ENCODE assay signal across 8 cellular contexts in genomic region chr4:143514432-143514831, GRCh38. TPM values are rescaled to one million over a fixed set of nuclear protein-coding genes. Genes with fewer than 3 reads are reported as not detected.
DNase-seq lines count a peak whose midpoint lies in the region; ATAC-seq and TF ChIP-seq lines count a peak whose summit lies in the region.

No MANE protein-coding gene starts in this region.

- DNase-seq in SIG-M5 treated with dmso at 0.1 percent for 504 hours (lab: John Stamatoyannopoulos, UW; ENCODE audit: unreplicated experiment) (peak; percentile 24), SIG-M5 (lab: John Stamatoyannopoulos, UW) (no peak), NCI-H128 (lab: John Stamatoyannopoulos, UW; ENCODE audit: unreplicated experiment) (peak; percentile 3), thoracic aorta (ENCODE audit: low spot score) (no peak)
- peak; percentile 35 for DNase-seq in activated CD8-positive, alpha-beta T cell treated with anti-CD3 and anti-CD28 coated beads, Interleukin-2, amount 10 ng/mL, durations not matched to agents 7 days and 5 days

- peak overlapping the region; percentile 88 for H3K4me3 Mint-ChIP-seq in activated CD8-positive, alpha-beta T cell treated with anti-CD3 and anti-CD28 coated beads, Interleukin-2, amount 10 ng/mL, durations not matched to agents 7 days and 5 days

- no peak for ATAC-seq in activated CD8-positive, alpha-beta T cell treated with anti-CD3 and anti-CD28 coated beads, Interleukin-2, amount 10 ng/mL, durations not matched to agents 7 days and 5 days
- ATAC-seq in thoracic aorta (ENCODE audit: insufficient number of reproducible peaks, low FRiP score, low read depth), result peak; percentile 5
- ATAC-seq in GM21576 (IDR thresholded peaks at IDR 0.05; ENCODE audit: unreplicated experiment), result no peak

- peak overlapping the region; percentile 79 to 98 for H3K9ac ChIP-seq in mucosa of rectum (ENCODE audit: low read depth in 1 of 2, low read length in 2 of 2)

- no peak for TF ChIP-seq CTCF in thoracic aorta (IDR thresholded peaks at IDR 0.05)

- H3K27me3 Mint-ChIP-seq in activated CD8-positive, alpha-beta T cell treated with anti-CD3 and anti-CD28 coated beads, Interleukin-2, amount 10 ng/mL, durations not matched to agents 7 days and 5 days (ENCODE audit: low read depth), result peaks cover 7% of the 10 kb centered on the region

- peak overlapping the region; percentile 96 to 99 for H3K27ac ChIP-seq in esophagus (ENCODE audit: low read depth in 2 of 2, low read length in 1 of 2)
- peak overlapping the region; percentile 98 to 99 for H3K27ac ChIP-seq in mucosa of rectum (ENCODE audit: low read depth in 2 of 2, low read length in 2 of 2)
- H3K27ac ChIP-seq in thoracic aorta, result peak overlapping the region; percentile 98

- peaks cover 37% of the 10 kb centered on the region for H3K4me1 Mint-ChIP-seq in activated CD8-positive, alpha-beta T cell treated with anti-CD3 and anti-CD28 coated beads, Interleukin-2, amount 10 ng/mL, durations not matched to agents 7 days and 5 days (ENCODE audit: low read depth)

- POLR2A ChIA-PET in activated CD8-positive, alpha-beta T cell treated with anti-CD3 and anti-CD28 coated beads, Interleukin-2, amount 10 ng/mL, durations not matched to agents 7 days and 5 days (lab: Charles Lee), result interaction anchor here (0.6 to 1.5 kb wide), 9 partner anchors 9 to 407 kb away, joined by 3 to 8 read pairs (median 4); partner anchors contain the start of genes GAB1 and USP38

- 0 to 1% methylated on average over 18 of the region's 18 CpGs for WGBS in esophagus, 2 donors

- no peaks in the 10 kb centered on the region for H3K9me3 Mint-ChIP-seq in activated CD8-positive, alpha-beta T cell treated with anti-CD3 and anti-CD28 coated beads, Interleukin-2, amount 10 ng/mL, durations not matched to agents 7 days and 5 days (ENCODE audit: insufficient read depth)

- CTCF ChIA-PET in activated CD8-positive, alpha-beta T cell treated with anti-CD3 and anti-CD28 coated beads, Interleukin-2, amount 10 ng/mL, durations not matched to agents 7 days and 5 days (lab: Charles Lee), result no interaction called here

- H3K9me3 ChIP-seq in esophagus (ENCODE audit: control insufficient read depth in 2 of 2, insufficient read depth in 1 of 2, low read depth in 1 of 2, low read length in 1 of 2), result no peaks in the 10 kb centered on the region
- no peaks in the 10 kb centered on the region for H3K9me3 ChIP-seq in mucosa of rectum (ENCODE audit: control insufficient read depth in 2 of 2, low read length in 2 of 2)
- H3K9me3 ChIP-seq in thoracic aorta, result no peaks in the 10 kb centered on the region

- H3K27ac Mint-ChIP-seq in activated CD8-positive, alpha-beta T cell treated with anti-CD3 and anti-CD28 coated beads, Interleukin-2, amount 10 ng/mL, durations not matched to agents 7 days and 5 days, result peak overlapping the region; percentile 99

- H3K4me3 ChIP-seq in esophagus (ENCODE audit: low read depth in 1 of 2, low read length in 2 of 2) (peak overlapping the region; percentile 85 to 94), mucosa of rectum (ENCODE audit: low read length in 2 of 2) (peak overlapping the region; percentile 97 to 99), thoracic aorta (peak overlapping the region; percentile 95)

- H3K36me3 ChIP-seq in esophagus (ENCODE audit: control insufficient read depth in 2 of 2, insufficient read depth in 2 of 2, low read length in 1 of 2), result no peaks in the 10 kb centered on the region
- peaks cover 14 to 17% of the 10 kb centered on the region in 2 donors for H3K36me3 ChIP-seq in mucosa of rectum (ENCODE audit: control insufficient read depth in 2 of 2, insufficient read depth in 2 of 2, low read length in 2 of 2)
- peaks cover 3% of the 10 kb centered on the region for H3K36me3 ChIP-seq in thoracic aorta

- H3K4me1 ChIP-seq in esophagus (ENCODE audit: control insufficient read depth in 2 of 2, insufficient read depth in 2 of 2, low read length in 1 of 2), result no peaks in the 10 kb centered on the region
- peaks cover 11 to 16% of the 10 kb centered on the region in 2 donors for H3K4me1 ChIP-seq in mucosa of rectum (ENCODE audit: control insufficient read depth in 2 of 2, insufficient read depth in 2 of 2, low read length in 2 of 2)
- H3K4me1 ChIP-seq in thoracic aorta (ENCODE audit: control insufficient read depth in 1 of 2, low read depth in 2 of 2), result peaks cover 21 to 39% of the 10 kb centered on the region in 2 donors

- H3K36me3 Mint-ChIP-seq in activated CD8-positive, alpha-beta T cell treated with anti-CD3 and anti-CD28 coated beads, Interleukin-2, amount 10 ng/mL, durations not matched to agents 7 days and 5 days (ENCODE audit: low read depth), result peaks cover 36% of the 10 kb centered on the region

- no peaks in the 10 kb centered on the region for H3K27me3 ChIP-seq in esophagus (ENCODE audit: control insufficient read depth in 1 of 2, insufficient read depth in 2 of 2, low read length in 2 of 2)
- no peaks in the 10 kb centered on the region for H3K27me3 ChIP-seq in mucosa of rectum (ENCODE audit: control insufficient read depth in 2 of 2, insufficient read depth in 2 of 2, low read length in 2 of 2)
- H3K27me3 ChIP-seq in thoracic aorta (replicated peaks; ENCODE audit: insufficient read depth), result no peaks in the 10 kb centered on the region

RNA-seq across cellular contexts. Expression of gene SMARCA5, which starts 0.9 kb away (rescaled TPM):
- total RNA-seq in activated CD8-positive, alpha-beta T cell treated with anti-CD3 and anti-CD28 coated beads, Interleukin-2, amount 10 ng/mL, durations not matched to agents 7 days and 5 days, result 10 to 100 TPM; 45.6 to 45.7 TPM
- 10 to 100 TPM in 1 of 2 donors, 1 to 10 TPM in 1; 5.7 to 11.1 TPM for polyA plus RNA-seq in esophagus
- 10 to 100 TPM; 19.2 to 75.8 TPM for total RNA-seq in thoracic aorta

Comparison
In these comparisons a context has a peak if more than half of its experiments do, and no peak if none do; other contexts are left out.
1. DNase-seq: peak in SIG-M5 treated with dmso at 0.1 percent for 504 hours (single experiment), NCI-H128 (single experiment) and activated CD8-positive, alpha-beta T cell treated with anti-CD3 and anti-CD28 coated beads, Interleukin-2, amount 10 ng/mL, durations not matched to agents 7 days and 5 days (single experiment); none in SIG-M5 (single experiment) and thoracic aorta (single experiment).
2. Peak in every context shown above with its lines, with median percentiles within 50 percentile points of each other: H3K27ac ChIP-seq and H3K4me3 ChIP-seq.